ENCODE assay signal across 23 cellular contexts in the genomic region with DNA sequence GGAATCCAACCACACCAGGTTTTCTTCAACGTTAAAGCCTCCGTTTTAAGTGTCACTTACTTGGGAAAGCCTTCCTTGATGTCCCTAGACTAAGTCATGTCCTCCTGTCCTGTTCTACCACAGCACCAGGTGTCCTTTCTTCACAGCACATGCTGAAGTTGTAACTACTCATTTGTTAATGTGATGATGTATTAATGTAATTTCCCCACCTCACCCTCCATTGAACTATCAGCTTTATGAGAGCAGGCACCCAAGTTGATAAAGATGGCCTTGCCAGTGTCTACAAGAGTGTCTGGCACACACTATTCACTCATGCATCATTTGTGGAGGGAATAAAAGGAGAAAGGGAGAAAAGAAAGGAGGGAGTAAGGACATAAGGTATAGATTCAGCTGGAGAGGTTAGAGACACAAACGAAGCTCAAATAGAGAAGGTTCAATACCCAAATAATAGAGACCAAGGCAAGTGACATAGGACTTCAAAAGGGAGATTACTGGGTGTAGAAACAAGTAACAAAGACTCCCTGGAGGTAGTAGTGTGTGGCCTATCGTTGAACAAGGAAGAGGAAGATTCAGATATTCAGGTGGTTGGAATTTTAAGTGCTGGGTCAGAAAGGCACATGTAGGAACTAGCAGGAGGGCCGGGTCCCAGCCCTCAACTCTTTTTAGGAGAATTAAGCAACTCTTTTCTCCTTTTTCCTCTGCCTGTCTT. TPM values are rescaled to one million over a fixed set of nuclear protein-coding genes. Genes with fewer than 3 reads are reported as not detected.
DNase-seq lines count a peak whose midpoint lies in the region; ATAC-seq and TF ChIP-seq lines count a peak whose summit lies in the region.
"Had no signal": no experiment of that assay in that cellular context is flagged by ENCODE, and none has a peak within 500 bp of the region (broad histone marks: within the 10 kb centered on the region; RNA-seq: fewer than 3 reads in every experiment).

No MANE protein-coding gene starts in this region.

- no peak overlapping the region for H3K4me3 ChIP-seq in DND-41 (ENCODE audit: low read depth in 1 of 2, low read length in 2 of 2)
- H3K4me3 ChIP-seq: BLaER1, gastrocnemius medialis, psoas muscle, skin epidermis, upper lobe of left lung had no signal

- H3K27ac ChIP-seq in DND-41 (ENCODE audit: low read length), result 0 out of 2 replicates have a peak overlapping the region, but pooled peaks have one; percentile 5
- H3K27ac ChIP-seq: BLaER1, gastrocnemius medialis, psoas muscle, RWPE1, upper lobe of left lung, WERI-Rb-1 had no signal

- no peaks in the 10 kb centered on the region for H3K9me3 Mint-ChIP-seq in activated CD4-positive, alpha-beta T cell treated with anti-CD3 and anti-CD28 coated beads for 36 hours (ENCODE audit: low read depth)
- no peaks in the 10 kb centered on the region for H3K9me3 Mint-ChIP-seq in activated T-helper 1 cell treated with anti-CD3 and anti-CD28 coated beads, Interleukin-12 subunit alpha, Interleukin-12 subunit beta, Interleukin-2, Interleukin-4 antibody, amounts not matched to agents 30 ng/mL and 10 ng/mL and 1 ng/mL, durations not matched to agents 14 hours and 24 hours and 36 hours

- peaks cover 33% of the 10 kb centered on the region for H4K20me1 ChIP-seq in DND-41 (ENCODE audit: insufficient read depth, low read length)
- H4K20me1 ChIP-seq: BLaER1 had no signal

- CTCF ChIA-PET in activated CD4-positive, alpha-beta T cell treated with anti-CD3 and anti-CD28 coated beads for 36 hours (lab: Charles Lee), result interaction anchor here (0.6 to 2.0 kb wide), 11 partner anchors 9 to 262 kb away, joined by 3 to 15 read pairs (median 3); a partner anchor contains a TSS

- no peak for TF ChIP-seq CTCF in DND-41 (IDR thresholded peaks at IDR 0.05; ENCODE audit: borderline replicate concordance, extremely low read depth, low read length, poor library complexity, severe bottlenecking)

- peaks cover 81% of the 10 kb centered on the region for H3K4me1 ChIP-seq in DND-41 (ENCODE audit: insufficient read depth, low read length)
- H3K4me1 ChIP-seq: BLaER1, gastrocnemius medialis, psoas muscle, upper lobe of left lung had no signal

- no peaks in the 10 kb centered on the region for H3K27me3 Mint-ChIP-seq in activated CD4-positive, alpha-beta T cell treated with anti-CD3 and anti-CD28 coated beads for 36 hours
- no peaks in the 10 kb centered on the region for H3K27me3 Mint-ChIP-seq in activated T-helper 1 cell treated with anti-CD3 and anti-CD28 coated beads, Interleukin-12 subunit alpha, Interleukin-12 subunit beta, Interleukin-2, Interleukin-4 antibody, amounts not matched to agents 30 ng/mL and 10 ng/mL and 1 ng/mL, durations not matched to agents 14 hours and 24 hours and 36 hours (ENCODE audit: insufficient read depth)

- no peaks in the 10 kb centered on the region for H3K9me3 ChIP-seq in DND-41 (ENCODE audit: insufficient read depth, low read length, severe bottlenecking)
- H3K9me3 ChIP-seq: BLaER1, gastrocnemius medialis, psoas muscle, upper lobe of left lung had no signal

- DNase-seq in activated CD4-positive, alpha-beta T cell treated with anti-CD3 and anti-CD28 coated beads for 36 hours, result no peak
- DNase-seq in activated CD4-positive, alpha-beta T cell treated with anti-CD3 and anti-CD28 coated beads for 48 hours, result no peak
- no peak for DNase-seq in DND-41
- no peak for DNase-seq in activated T-helper 1 cell treated with anti-CD3 and anti-CD28 coated beads, Interleukin-12 subunit alpha, Interleukin-12 subunit beta, Interleukin-2, Interleukin-4 antibody, amounts not matched to agents 30 ng/mL and 10 ng/mL and 1 ng/mL, durations not matched to agents 14 hours and 24 hours and 36 hours (ENCODE audit: low spot score)
- DNase-seq in iPS-NIHi11 (ENCODE audit: low spot score), result peak; percentile 20
- no peak for DNase-seq in stimulated activated naive CD4-positive, alpha-beta T cell treated with Interleukin-2 at 50 U/mL for 16 hours (lab: John Stamatoyannopoulos, UW)
- DNase-seq in NCI-H1048 (lab: John Stamatoyannopoulos, UW), result no peak
- DNase-seq in cerebellum (ENCODE audit: low spot score), result no peak
- DNase-seq: amniotic stem cell; DMS 273 treated with DMSO at 0.1 percent for 48 hours; gastrocnemius medialis; NCI-H2029 treated with DMSO at 0.1 percent for 48 hours; NCI-H446 treated with DMSO at 0.1 percent for 48 hours; NK-92 treated with Interleukin-12 subunit alpha and Interleukin-12 subunit beta, amount 100 ng/mL, for 24 hours; psoas muscle; upper lobe of left lung; WERI-Rb-1 had no signal

- POLR2A ChIA-PET in activated CD4-positive, alpha-beta T cell treated with anti-CD3 and anti-CD28 coated beads for 36 hours (lab: Charles Lee), result interaction anchor here (0.7 to 1.4 kb wide), 8 partner anchors 9 to 81 kb away, joined by 3 to 7 read pairs (median 4); no protein-coding TSS in a partner anchor

- peaks cover 100% of the 10 kb centered on the region for H3K79me2 ChIP-seq in DND-41 (ENCODE audit: insufficient read depth, low read length)

- intact Hi-C loops in activated CD4-positive, alpha-beta T cell treated with anti-CD3 and anti-CD28 coated beads for 36 hours (cut with DNase I, micrococcal nuclease), result loop anchor here in 1 of 2 experiments (2.0 kb wide), 2 partner anchors 14 to 66 kb away; no protein-coding TSS in a partner anchor
- intact Hi-C loops in activated T-helper 1 cell treated with anti-CD3 and anti-CD28 coated beads, Interleukin-12 subunit alpha, Interleukin-12 subunit beta, Interleukin-2, Interleukin-4 antibody, amounts not matched to agents 30 ng/mL and 10 ng/mL and 1 ng/mL, durations not matched to agents 14 hours and 24 hours and 36 hours (cut with micrococcal nuclease), result no loop called here

- peak overlapping the region; percentile 33 for H3K4me2 ChIP-seq in DND-41 (ENCODE audit: insufficient read depth, low read length)
- H3K4me2 ChIP-seq: BLaER1 had no signal

- H3K36me3 ChIP-seq in DND-41 (ENCODE audit: insufficient read depth, low read length), result peaks cover 68% of the 10 kb centered on the region
- H3K36me3 ChIP-seq: BLaER1, gastrocnemius medialis, upper lobe of left lung, WERI-Rb-1 had no signal

- no peaks in the 10 kb centered on the region for H3K27me3 ChIP-seq in DND-41 (ENCODE audit: insufficient read depth, low read length, poor library complexity)
- H3K27me3 ChIP-seq: BLaER1, upper lobe of left lung had no signal

- no peak overlapping the region for H2AFZ ChIP-seq in DND-41 (ENCODE audit: low read depth, low read length)

- no peak overlapping the region for H3K9ac ChIP-seq in DND-41 (ENCODE audit: low read depth, low read length)
- H3K9ac ChIP-seq: BLaER1 had no signal

- H3K27ac Mint-ChIP-seq in activated CD4-positive, alpha-beta T cell treated with anti-CD3 and anti-CD28 coated beads for 36 hours, result peak overlapping the region; percentile 96
- H3K27ac Mint-ChIP-seq in activated T-helper 1 cell treated with anti-CD3 and anti-CD28 coated beads, Interleukin-12 subunit alpha, Interleukin-12 subunit beta, Interleukin-2, Interleukin-4 antibody, amounts not matched to agents 30 ng/mL and 10 ng/mL and 1 ng/mL, durations not matched to agents 14 hours and 24 hours and 36 hours, result peak overlapping the region; percentile 97

- H3K36me3 Mint-ChIP-seq in activated CD4-positive, alpha-beta T cell treated with anti-CD3 and anti-CD28 coated beads for 36 hours (ENCODE audit: low read depth), result peaks cover 89% of the 10 kb centered on the region
- H3K36me3 Mint-ChIP-seq in activated T-helper 1 cell treated with anti-CD3 and anti-CD28 coated beads, Interleukin-12 subunit alpha, Interleukin-12 subunit beta, Interleukin-2, Interleukin-4 antibody, amounts not matched to agents 30 ng/mL and 10 ng/mL and 1 ng/mL, durations not matched to agents 14 hours and 24 hours and 36 hours (ENCODE audit: low read depth), result peaks cover 72% of the 10 kb centered on the region

- peaks cover 57% of the 10 kb centered on the region for H3K4me1 Mint-ChIP-seq in activated CD4-positive, alpha-beta T cell treated with anti-CD3 and anti-CD28 coated beads for 36 hours
- peaks cover 78% of the 10 kb centered on the region for H3K4me1 Mint-ChIP-seq in activated T-helper 1 cell treated with anti-CD3 and anti-CD28 coated beads, Interleukin-12 subunit alpha, Interleukin-12 subunit beta, Interleukin-2, Interleukin-4 antibody, amounts not matched to agents 30 ng/mL and 10 ng/mL and 1 ng/mL, durations not matched to agents 14 hours and 24 hours and 36 hours (ENCODE audit: low read depth)
- H3K4me1 Mint-ChIP-seq: neural crest cell had no signal

- ATAC-seq in activated CD4-positive, alpha-beta T cell treated with anti-CD3 and anti-CD28 coated beads for 36 hours, result peak; percentile 9
- ATAC-seq in DND-41 (ENCODE audit: insufficient read depth, low read depth), result no peak
- ATAC-seq: gastrocnemius medialis, psoas muscle had no signal

- peak overlapping the region; percentile 93 for H3K4me3 Mint-ChIP-seq in activated CD4-positive, alpha-beta T cell treated with anti-CD3 and anti-CD28 coated beads for 36 hours
- H3K4me3 Mint-ChIP-seq in activated T-helper 1 cell treated with anti-CD3 and anti-CD28 coated beads, Interleukin-12 subunit alpha, Interleukin-12 subunit beta, Interleukin-2, Interleukin-4 antibody, amounts not matched to agents 30 ng/mL and 10 ng/mL and 1 ng/mL, durations not matched to agents 14 hours and 24 hours and 36 hours, result peak overlapping the region; percentile 84
- H3K4me3 Mint-ChIP-seq: neural crest cell had no signal

RNA-seq across cellular contexts. Expression of a gene that starts 6.6 kb away (rescaled TPM):
- total RNA-seq in activated CD4-positive, alpha-beta T cell treated with anti-CD3 and anti-CD28 coated beads for 36 hours, result 100 to 1,000 TPM; 208 to 249 TPM
- total RNA-seq in activated T-helper 1 cell treated with anti-CD3 and anti-CD28 coated beads, Interleukin-12 subunit alpha, Interleukin-12 subunit beta, Interleukin-2, Interleukin-4 antibody, amounts not matched to agents 30 ng/mL and 10 ng/mL and 1 ng/mL, durations not matched to agents 14 hours and 24 hours and 36 hours, result 251 and 259 TPM in 2 replicates
- total RNA-seq in cerebellum, result 0.09 TPM
- total RNA-seq: neural crest cell had no signal

RNA-seq across cellular contexts. Expression of a gene that starts 21.1 kb away (rescaled TPM):
- under 1 TPM; 0.79 to 0.82 TPM for total RNA-seq in activated CD4-positive, alpha-beta T cell treated with anti-CD3 and anti-CD28 coated beads for 36 hours
- total RNA-seq in activated T-helper 1 cell treated with anti-CD3 and anti-CD28 coated beads, Interleukin-12 subunit alpha, Interleukin-12 subunit beta, Interleukin-2, Interleukin-4 antibody, amounts not matched to agents 30 ng/mL and 10 ng/mL and 1 ng/mL, durations not matched to agents 14 hours and 24 hours and 36 hours, result 0.27 and 0.31 TPM in 2 replicates
- total RNA-seq in cerebellum, result not detected
- total RNA-seq: cardiac septum, gastrocnemius medialis, mesenteric fat pad, neural crest cell, psoas muscle, upper lobe of left lung had no signal

RNA-seq across cellular contexts. Expression of a gene that starts 44.5 kb away (rescaled TPM):
- 10 to 100 TPM in 1 of 2 experiments, 1 to 10 TPM in 1; 10.0 to 16.9 TPM for total RNA-seq in activated CD4-positive, alpha-beta T cell treated with anti-CD3 and anti-CD28 coated beads for 36 hours
- 15.0 and 15.5 TPM in 2 replicates for total RNA-seq in activated T-helper 1 cell treated with anti-CD3 and anti-CD28 coated beads, Interleukin-12 subunit alpha, Interleukin-12 subunit beta, Interleukin-2, Interleukin-4 antibody, amounts not matched to agents 30 ng/mL and 10 ng/mL and 1 ng/mL, durations not matched to agents 14 hours and 24 hours and 36 hours
- 24.2 TPM for total RNA-seq in cerebellum

Comparison
In these comparisons a context has a peak if more than half of its experiments do, and no peak if none do; other contexts are left out.
1. RNA of a gene that starts 6.6 kb away (total RNA-seq): 251 to 259 TPM in activated T-helper 1 cell treated with anti-CD3 and anti-CD28 coated beads, Interleukin-12 subunit alpha, Interleukin-12 subunit beta, Interleukin-2, Interleukin-4 antibody, amounts not matched to agents 30 ng/mL and 10 ng/mL and 1 ng/mL, durations not matched to agents 14 hours and 24 hours and 36 hours and 208 to 249 TPM in activated CD4-positive, alpha-beta T cell treated with anti-CD3 and anti-CD28 coated beads for 36 hours; 0.09 TPM in cerebellum (single experiment); every median in the first group is over 100 times any median in the second.